8 cellular contexts compared by ENCODE assay signal in the genomic region with DNA sequence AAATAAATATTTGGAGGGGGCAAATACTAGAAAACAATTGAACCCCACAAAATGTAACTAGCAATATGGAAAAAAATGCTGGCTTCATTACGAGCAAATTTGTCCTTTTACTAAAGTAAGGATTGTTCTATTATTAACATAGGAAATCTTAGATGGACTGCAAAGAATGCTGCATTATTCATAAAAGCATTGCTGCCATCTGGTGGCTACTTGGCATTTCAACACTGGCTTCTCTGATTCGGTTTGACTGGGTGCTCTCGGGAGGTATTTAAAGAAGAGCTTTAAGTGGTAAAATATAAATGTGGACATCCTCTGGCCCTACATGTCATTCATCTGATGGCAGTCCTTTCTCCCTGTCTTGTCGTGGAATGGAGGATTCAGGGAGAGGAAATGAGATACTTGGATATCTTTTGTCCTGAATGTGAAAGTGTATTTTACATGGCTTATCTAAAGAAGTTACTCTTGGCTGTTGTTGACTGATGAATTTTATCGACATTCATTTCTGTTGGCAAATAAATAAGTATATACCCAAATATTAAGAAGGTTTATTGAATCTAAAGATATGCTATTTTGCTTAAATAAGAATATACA.
DNase-seq lines count a peak whose midpoint lies in the region; FAIRE-seq and TF ChIP-seq lines count a peak whose summit lies in the region.

No MANE protein-coding gene starts in this region.

- H3K4me3 Mint-ChIP-seq in CD14-positive monocyte: peak overlapping the region in 1 of 2 donors; percentile 42
- H3K4me3 Mint-ChIP-seq in IgD-negative memory B cell: peak overlapping the region in 1 of 4 donors; percentile 7
- H3K4me3 Mint-ChIP-seq in activated T-helper 1 cell treated with anti-CD3 and anti-CD28 coated beads, Interleukin-12 subunit alpha, Interleukin-12 subunit beta, Interleukin-2, Interleukin-4 antibody, amounts not matched to agents 30 ng/mL and 10 ng/mL and 1 ng/mL, durations not matched to agents 14 hours and 24 hours and 36 hours: peak overlapping the region; percentile 78

- peak; percentile 94 for FAIRE-seq in GM19239 (lab: Jason Lieb, UNC)

- no peak overlapping the region for H3K4me3 ChIP-seq in Peyer's patch
- H3K4me3 ChIP-seq in thyroid gland (replicated peaks in 1 of 3): no peak overlapping the region

- H3K4me1 ChIP-seq in Peyer's patch (peaks cover 0 to 9% (median 0%) of the 10 kb centered on the region in 4 donors), thyroid gland (no peaks in the 10 kb centered on the region)

- TF ChIP-seq POLR2A in Peyer's patch (IDR thresholded peaks at IDR 0.05): no peak
- TF ChIP-seq POLR2A in thyroid gland (IDR thresholded peaks at IDR 0.05): no peak

- peak overlapping the region in 2 of 4 donors; percentile 33 to 61 for H3K27ac ChIP-seq in Peyer's patch
- no peak overlapping the region for H3K27ac ChIP-seq in thyroid gland

- no peaks in the 10 kb centered on the region for H3K9me3 Mint-ChIP-seq in CD14-positive monocyte
- H3K9me3 Mint-ChIP-seq in IgD-negative memory B cell: no peaks in the 10 kb centered on the region
- peaks cover 3% of the 10 kb centered on the region for H3K9me3 Mint-ChIP-seq in activated T-helper 1 cell treated with anti-CD3 and anti-CD28 coated beads, Interleukin-12 subunit alpha, Interleukin-12 subunit beta, Interleukin-2, Interleukin-4 antibody, amounts not matched to agents 30 ng/mL and 10 ng/mL and 1 ng/mL, durations not matched to agents 14 hours and 24 hours and 36 hours

- intact Hi-C loops in CD14-positive monocyte (cut with micrococcal nuclease): no loop called here
- intact Hi-C loops in activated T-helper 1 cell treated with anti-CD3 and anti-CD28 coated beads, Interleukin-12 subunit alpha, Interleukin-12 subunit beta, Interleukin-2, Interleukin-4 antibody, amounts not matched to agents 30 ng/mL and 10 ng/mL and 1 ng/mL, durations not matched to agents 14 hours and 24 hours and 36 hours (cut with micrococcal nuclease): loop anchor here (1.0 to 5.0 kb wide), 11 partner anchors 32 to 1073 kb away; a partner anchor contains a TSS
- intact Hi-C loops in thyroid gland (cut with DNase I): no loop called here

- DNase-seq in CD14-positive monocyte (ENCODE audit: low spot score) (no peak), GM19239 (ENCODE audit: insufficient read length, low spot score) (no peak), Peyer's patch (peak in 2 of 3 donors; percentile 79 to 90), fibroblast of peridontal ligament (ENCODE audit: extremely low read depth) (peak; percentile 87), nucleus accumbens (lab: John Stamatoyannopoulos, UW) (peak in 41 of 56 donors; percentile 0 to 70 (median 15)), thyroid gland (peak; percentile 64 to 69)
- DNase-seq in activated T-helper 1 cell treated with anti-CD3 and anti-CD28 coated beads, Interleukin-12 subunit alpha, Interleukin-12 subunit beta, Interleukin-2, Interleukin-4 antibody, amounts not matched to agents 30 ng/mL and 10 ng/mL and 1 ng/mL, durations not matched to agents 14 hours and 24 hours and 36 hours (ENCODE audit: low spot score): peak; percentile 64

- H3K36me3 Mint-ChIP-seq in CD14-positive monocyte (peaks cover 5 to 14% of the 10 kb centered on the region in 2 donors), IgD-negative memory B cell (peaks cover 4% of the 10 kb centered on the region)
- peaks cover 14% of the 10 kb centered on the region for H3K36me3 Mint-ChIP-seq in activated T-helper 1 cell treated with anti-CD3 and anti-CD28 coated beads, Interleukin-12 subunit alpha, Interleukin-12 subunit beta, Interleukin-2, Interleukin-4 antibody, amounts not matched to agents 30 ng/mL and 10 ng/mL and 1 ng/mL, durations not matched to agents 14 hours and 24 hours and 36 hours (ENCODE audit: low read depth)

- H3K4me1 Mint-ChIP-seq in CD14-positive monocyte (peaks cover 39% of the 10 kb centered on the region), IgD-negative memory B cell (peaks cover 44 to 59% (median 47%) of the 10 kb centered on the region in 3 donors)
- H3K4me1 Mint-ChIP-seq in activated T-helper 1 cell treated with anti-CD3 and anti-CD28 coated beads, Interleukin-12 subunit alpha, Interleukin-12 subunit beta, Interleukin-2, Interleukin-4 antibody, amounts not matched to agents 30 ng/mL and 10 ng/mL and 1 ng/mL, durations not matched to agents 14 hours and 24 hours and 36 hours (ENCODE audit: low read depth): peaks cover 85% of the 10 kb centered on the region

- H3K27me3 ChIP-seq in Peyer's patch (no peaks in the 10 kb centered on the region), thyroid gland (no peaks in the 10 kb centered on the region)

- 11 to 15% methylated on average over 5 of the region's 5 CpGs for WGBS in thyroid gland, 2 donors

- H3K27me3 Mint-ChIP-seq in CD14-positive monocyte (ENCODE audit: low read depth in 3 of 3) (peaks cover 0 to 2% (median 0%) of the 10 kb centered on the region in 3 donors), IgD-negative memory B cell (no peaks in the 10 kb centered on the region)
- H3K27me3 Mint-ChIP-seq in activated T-helper 1 cell treated with anti-CD3 and anti-CD28 coated beads, Interleukin-12 subunit alpha, Interleukin-12 subunit beta, Interleukin-2, Interleukin-4 antibody, amounts not matched to agents 30 ng/mL and 10 ng/mL and 1 ng/mL, durations not matched to agents 14 hours and 24 hours and 36 hours (ENCODE audit: insufficient read depth): no peaks in the 10 kb centered on the region

- TF ChIP-seq CTCF in CD14-positive monocyte (IDR thresholded peaks at IDR 0.05) (peak; percentile 88), Peyer's patch (IDR thresholded peaks at IDR 0.05) (peak; percentile 66 to 83 (median 72)), thyroid gland (IDR thresholded peaks at IDR 0.05) (peak; percentile 17 to 76 (median 62))

- H3K36me3 ChIP-seq in Peyer's patch: no peaks in the 10 kb centered on the region
- H3K36me3 ChIP-seq in thyroid gland: no peaks in the 10 kb centered on the region

- H3K27ac Mint-ChIP-seq in CD14-positive monocyte (peak overlapping the region in 3 of 7 donors; percentile 17 to 80 (median 55)), IgD-negative memory B cell (peak overlapping the region; percentile 1 to 91 (median 39))
- H3K27ac Mint-ChIP-seq in activated T-helper 1 cell treated with anti-CD3 and anti-CD28 coated beads, Interleukin-12 subunit alpha, Interleukin-12 subunit beta, Interleukin-2, Interleukin-4 antibody, amounts not matched to agents 30 ng/mL and 10 ng/mL and 1 ng/mL, durations not matched to agents 14 hours and 24 hours and 36 hours: peak overlapping the region; percentile 97

- H3K9me3 ChIP-seq in Peyer's patch: no peaks in the 10 kb centered on the region
- no peaks in the 10 kb centered on the region for H3K9me3 ChIP-seq in thyroid gland

Comparison
In these comparisons a context has a peak if more than half of its experiments do, and no peak if none do; other contexts are left out.
1. DNase-seq: peak in Peyer's patch (2 of 3), activated T-helper 1 cell treated with anti-CD3 and anti-CD28 coated beads, Interleukin-12 subunit alpha, Interleukin-12 subunit beta, Interleukin-2, Interleukin-4 antibody, amounts not matched to agents 30 ng/mL and 10 ng/mL and 1 ng/mL, durations not matched to agents 14 hours and 24 hours and 36 hours (single experiment), fibroblast of peridontal ligament (single experiment), nucleus accumbens (41 of 56) and thyroid gland (2 of 2); none in CD14-positive monocyte (single experiment) and GM19239 (single experiment).
2. Peak in every context shown above with its lines, with median percentiles within 50 percentile points of each other: CTCF ChIP-seq.